Comparison of ENCODE assay signal across 19 cellular contexts in genomic region chr4:170672571-170672970, GRCh38.
DNase-seq lines count a peak whose midpoint lies in the region; ATAC-seq and TF ChIP-seq lines count a peak whose summit lies in the region.
"Had no signal": no experiment of that assay in that cellular context is flagged by ENCODE, and none has a peak within 500 bp of the region (broad histone marks: within the 10 kb centered on the region; RNA-seq: fewer than 3 reads in every experiment).

No MANE protein-coding gene starts in this region.

- no peak overlapping the region for H3K9ac ChIP-seq in mesendoderm (ENCODE audit: low read length)

- H3K18ac ChIP-seq in mesendoderm (ENCODE audit: low read length): peak overlapping the region; percentile 87

- no peak overlapping the region for H3K56ac ChIP-seq in mesendoderm (ENCODE audit: low read length)

- no peak overlapping the region for H3K27ac ChIP-seq in RWPE1
- H3K27ac ChIP-seq in mesendoderm (ENCODE audit: low read depth, low read length): no peak overlapping the region
- H3K27ac ChIP-seq: cardiac muscle cell, heart left ventricle, HL-60 had no signal

- H2BK15ac ChIP-seq in mesendoderm (replicated peaks; ENCODE audit: low read depth): no peak overlapping the region

- no peaks in the 10 kb centered on the region for H3K79me1 ChIP-seq in mesendoderm (ENCODE audit: low read length)

- H4K5ac ChIP-seq in mesendoderm (ENCODE audit: low read length): no peak overlapping the region

- H3K4me3 ChIP-seq in choroid plexus epithelial cell (ENCODE audit: low read depth, low read length) (no peak overlapping the region), mesendoderm (ENCODE audit: low read length) (no peak overlapping the region)
- H3K4me3 ChIP-seq: cardiac muscle cell, heart left ventricle had no signal

- peak overlapping the region; percentile 12 for H2BK120ac ChIP-seq in mesendoderm (ENCODE audit: low read depth, low read length)

- TF ChIP-seq CTCF in RWPE1 (conservative IDR thresholded peaks at IDR 0.05; ENCODE audit: low read depth) (no peak), choroid plexus epithelial cell (conservative IDR thresholded peaks at IDR 0.05; ENCODE audit: low read depth, low read length) (no peak)

- H3K79me2 ChIP-seq in mesendoderm (ENCODE audit: control insufficient read depth, insufficient read depth, low read length): no peaks in the 10 kb centered on the region

- DNase-seq in ELR (ENCODE audit: low read depth) (peak; percentile 72), RWPE1 (ENCODE audit: low spot score) (peak; percentile 20), choroid plexus epithelial cell (ENCODE audit: low read depth) (peak; percentile 80), mesendoderm (peak; percentile 52), AG20443 (ENCODE audit: low spot score) (no peak), NCI-H446 (lab: John Stamatoyannopoulos, UW) (no peak)
- DNase-seq in stimulated activated CD4-positive, alpha-beta T cell treated with anti-CD3 and anti-CD28 coated beads, Interleukin-1b, Interleukin-23, amount 100 ng/mL, for 48 hours: no peak
- DNase-seq: activated gamma-delta T cell treated with Interleukin-2 at 50 U/mL for 16 hours, Caco-2, heart left ventricle, Karpas-422, left cardiac atrium, NCI-H1436 treated with DMSO at 0.1 percent for 48 hours, NCI-H526, posterior cingulate gyrus, T-cell had no signal

- CTCF ChIA-PET in RWPE1 (lab: Yijun Ruan, JAX): interaction anchor here (0.6 to 0.7 kb wide), 2 partner anchors 217 to 452 kb away, joined by 3 to 4 read pairs; no protein-coding TSS in a partner anchor

- no peaks in the 10 kb centered on the region for H3K27me3 ChIP-seq in mesendoderm (ENCODE audit: insufficient read depth, low read length, poor library complexity)
- H3K27me3 ChIP-seq: cardiac muscle cell, heart left ventricle had no signal

- no peak overlapping the region for H3K4ac ChIP-seq in mesendoderm (ENCODE audit: low read depth, low read length)

- H2AK5ac ChIP-seq in mesendoderm (ENCODE audit: low read length): no peak overlapping the region

- H3K4me1 ChIP-seq in mesendoderm (ENCODE audit: control insufficient read depth, low read depth, low read length): peaks cover 1% of the 10 kb centered on the region
- H3K4me1 ChIP-seq: Caco-2 had no signal

- H2BK5ac ChIP-seq in mesendoderm (ENCODE audit: low read length): no peak overlapping the region

- POLR2A ChIA-PET in RWPE1 (lab: Yijun Ruan, JAX; ENCODE audit: low non-redundant PET): no interaction called here

- WGBS in mesendoderm (ENCODE audit: extremely low coverage, insufficient coverage, low lambda C conversion rate): no CpG with 5 or more reads among the region's 1 CpG

- no peak for ATAC-seq in GM21367 (IDR thresholded peaks at IDR 0.05; ENCODE audit: unreplicated experiment)
- ATAC-seq: heart left ventricle, T-cell had no signal

- no peak overlapping the region for H3K23ac ChIP-seq in mesendoderm (ENCODE audit: low read length)

- no peak overlapping the region for H3K4me2 ChIP-seq in mesendoderm (ENCODE audit: low read length)

- no peak overlapping the region for H4K8ac ChIP-seq in mesendoderm (ENCODE audit: low read depth, low read length)

- no peaks in the 10 kb centered on the region for H3K36me3 ChIP-seq in mesendoderm (ENCODE audit: control insufficient read depth, insufficient read depth, low read length)
- H3K36me3 ChIP-seq: cardiac muscle cell, heart left ventricle had no signal

Comparison
In these comparisons a context has a peak if more than half of its experiments do, and no peak if none do; other contexts are left out.
1. DNase-seq: peak in ELR (single experiment), RWPE1 (single experiment), choroid plexus epithelial cell (single experiment) and mesendoderm (single experiment); none in AG20443 (single experiment), NCI-H446 (0 of 2) and stimulated activated CD4-positive, alpha-beta T cell treated with anti-CD3 and anti-CD28 coated beads, Interleukin-1b, Interleukin-23, amount 100 ng/mL, for 48 hours (single experiment).